In genomic region chr1:25266554-25267287, GRCh38 we compare ENCODE assay signal across 9 cellular contexts. TPM values are rescaled to one million over a fixed set of nuclear protein-coding genes. Genes with fewer than 3 reads are reported as not detected.
DNase-seq lines count a peak whose midpoint lies in the region; ATAC-seq and TF ChIP-seq lines count a peak whose summit lies in the region.
"Not testable (repeated sequence)": the region's sequence is repeated elsewhere in the genome, so short reads cannot be mapped to it uniquely, and the experiment has no call there.
"Had no signal": no experiment of that assay in that cellular context is flagged by ENCODE, and none has a peak within 500 bp of the region (broad histone marks: within the 10 kb centered on the region; RNA-seq: fewer than 3 reads in every experiment).

No MANE protein-coding gene starts in this region.

- DNase-seq in AG09319 (ENCODE audit: extremely low read depth, low read depth); esophagus muscularis mucosa (ENCODE audit: extremely low spot score); mesendoderm: not testable (repeated sequence)
- DNase-seq in GM20000 (ENCODE audit: low spot score): peak; percentile 2
- peak in 1 of 2 experiments; percentile 20 for DNase-seq in PC-9
- DNase-seq in activated naive CD4-positive, alpha-beta T cell treated with anti-CD3 and anti-CD28 coated beads, Interleukin-2, amount 10 ng/mL, durations not matched to agents 7 days and 5 days: peak; percentile 29

- H3K9me3 Mint-ChIP-seq in activated naive CD4-positive, alpha-beta T cell treated with anti-CD3 and anti-CD28 coated beads, Interleukin-2, amount 10 ng/mL, durations not matched to agents 7 days and 5 days: not testable (repeated sequence)

- TF ChIP-seq CTCF in AG09319 (IDR thresholded peaks at IDR 0.05; ENCODE audit: low read depth, low read length): peak; percentile 4
- peak; percentile 8 for TF ChIP-seq CTCF in GM20000 (IDR thresholded peaks at IDR 0.05; ENCODE audit: extremely low read depth, missing control alignments)
- TF ChIP-seq CTCF in PC-9 (conservative IDR thresholded peaks at IDR 0.05): not testable (repeated sequence)
- peak in 1 of 3 experiments; percentile 15 for TF ChIP-seq CTCF in esophagus muscularis mucosa (IDR thresholded peaks at IDR 0.05)

- H3K4me2 ChIP-seq in PC-9: peak overlapping the region; percentile 87
- peak overlapping the region; percentile 66 for H3K4me2 ChIP-seq in mesendoderm (ENCODE audit: low read length)

- H4K5ac ChIP-seq in mesendoderm (ENCODE audit: low read length): not testable (repeated sequence)

- H2BK5ac ChIP-seq in mesendoderm (ENCODE audit: low read length): not testable (repeated sequence)

- not testable (repeated sequence) for H3K4me1 Mint-ChIP-seq in activated naive CD4-positive, alpha-beta T cell treated with anti-CD3 and anti-CD28 coated beads, Interleukin-2, amount 10 ng/mL, durations not matched to agents 7 days and 5 days

- H3K27ac Mint-ChIP-seq in activated naive CD4-positive, alpha-beta T cell treated with anti-CD3 and anti-CD28 coated beads, Interleukin-2, amount 10 ng/mL, durations not matched to agents 7 days and 5 days: peak overlapping the region; percentile 83

- not testable (repeated sequence) for H3K27me3 ChIP-seq in PC-9 (ENCODE audit: insufficient read depth, low read depth); esophagus muscularis mucosa; mesendoderm (ENCODE audit: insufficient read depth, low read length, poor library complexity)

- peak overlapping the region; percentile 53 for H3K4me3 ChIP-seq in PC-9
- H3K4me3 ChIP-seq in esophagus muscularis mucosa: peak overlapping the region; percentile 60 to 64 (median 62)
- peak overlapping the region; percentile 50 for H3K4me3 ChIP-seq in mesendoderm (ENCODE audit: low read length)
- H3K4me3 ChIP-seq in skin epidermis: peak overlapping the region in 4 of 7 experiments; percentile 35 to 55 (median 42)

- not testable (repeated sequence) for H3F3A ChIP-seq in PC-9 (ENCODE audit: insufficient read depth, low read depth)

- H3K36me3 Mint-ChIP-seq in activated naive CD4-positive, alpha-beta T cell treated with anti-CD3 and anti-CD28 coated beads, Interleukin-2, amount 10 ng/mL, durations not matched to agents 7 days and 5 days: peaks cover 12% of the 10 kb centered on the region

- H3K36me3 ChIP-seq in PC-9 (ENCODE audit: low read depth); esophagus muscularis mucosa; mesendoderm (ENCODE audit: control insufficient read depth, insufficient read depth, low read length): not testable (repeated sequence)

- H2AFZ ChIP-seq in PC-9: not testable (repeated sequence)

- H3K9me2 ChIP-seq in PC-9 (ENCODE audit: insufficient read depth): not testable (repeated sequence)

- not testable (repeated sequence) for H3K27ac ChIP-seq in PC-9; mesendoderm (ENCODE audit: low read depth, low read length)
- H3K27ac ChIP-seq in esophagus muscularis mucosa (replicated peaks in 1 of 4): peak overlapping the region in 3 of 4 donors; percentile 79 to 88 (median 83)
- H3K27ac ChIP-seq in skin epidermis: peak overlapping the region in 7 of 21 experiments; percentile 34 to 91 (median 83)

- H3K79me1 ChIP-seq in mesendoderm (ENCODE audit: low read length): not testable (repeated sequence)

- H3K27me3 Mint-ChIP-seq in activated naive CD4-positive, alpha-beta T cell treated with anti-CD3 and anti-CD28 coated beads, Interleukin-2, amount 10 ng/mL, durations not matched to agents 7 days and 5 days: peaks cover 16% of the 10 kb centered on the region

- not testable (repeated sequence) for TF ChIP-seq POLR2A in esophagus muscularis mucosa (IDR thresholded peaks at IDR 0.05; ENCODE audit: low read depth)

- not testable (repeated sequence) for H3K9me3 ChIP-seq in PC-9 (ENCODE audit: insufficient read depth, low read depth); esophagus muscularis mucosa

- not testable (repeated sequence) for H4K8ac ChIP-seq in mesendoderm (ENCODE audit: low read depth, low read length)

- not testable (repeated sequence) for BruUV-seq in PC-9 (replicated peaks; lab: Mats Ljungman, UMichigan)

- not testable (repeated sequence) for H2AK5ac ChIP-seq in mesendoderm (ENCODE audit: low read length)

- H3K4me1 ChIP-seq in PC-9 (replicated peaks; ENCODE audit: insufficient read depth); mesendoderm (ENCODE audit: control insufficient read depth, low read depth, low read length): not testable (repeated sequence)
- H3K4me1 ChIP-seq in esophagus muscularis mucosa: peaks cover 0 to 15% (median 11%) of the 10 kb centered on the region in 4 donors

- POLR2A ChIA-PET in PC-9 (lab: Charles Lee; ENCODE audit: unreplicated experiment): not testable (repeated sequence)

- H3K56ac ChIP-seq in mesendoderm (ENCODE audit: low read length): peak overlapping the region; percentile 82

- H3K79me2 ChIP-seq in PC-9 (ENCODE audit: low read depth); mesendoderm (ENCODE audit: control insufficient read depth, insufficient read depth, low read length): not testable (repeated sequence)

- H3K9ac ChIP-seq in mesendoderm (ENCODE audit: low read length): peak overlapping the region; percentile 74

- under 1% methylated on average over 7 of the region's 45 CpGs for WGBS in esophagus muscularis mucosa
- WGBS in mesendoderm (ENCODE audit: extremely low coverage, insufficient coverage, low lambda C conversion rate): no CpG with 5 or more reads among the region's 45 CpGs

- not testable (repeated sequence) for H3K18ac ChIP-seq in mesendoderm (ENCODE audit: low read length)

- not testable (repeated sequence) for TF ChIP-seq EP300 in esophagus muscularis mucosa (IDR thresholded peaks at IDR 0.05)

- CTCF ChIA-PET in PC-9 (lab: Charles Lee); activated naive CD4-positive, alpha-beta T cell treated with anti-CD3 and anti-CD28 coated beads, Interleukin-2, amount 10 ng/mL, durations not matched to agents 7 days and 5 days (lab: Charles Lee): not testable (repeated sequence)

- not testable (repeated sequence) for H2BK15ac ChIP-seq in mesendoderm (replicated peaks; ENCODE audit: low read depth)

- H2BK120ac ChIP-seq in mesendoderm (ENCODE audit: low read depth, low read length): not testable (repeated sequence)

- not testable (repeated sequence) for H3K4ac ChIP-seq in mesendoderm (ENCODE audit: low read depth, low read length)

- not testable (repeated sequence) for H4K20me1 ChIP-seq in PC-9 (ENCODE audit: insufficient read depth)

- H3K23ac ChIP-seq in mesendoderm (ENCODE audit: low read length): not testable (repeated sequence)

- intact Hi-C loops in PC-9 (cut with micrococcal nuclease; ENCODE audit: unreplicated experiment); esophagus muscularis mucosa (cut with DNase I): not testable (repeated sequence)

- H3K4me3 Mint-ChIP-seq in activated naive CD4-positive, alpha-beta T cell treated with anti-CD3 and anti-CD28 coated beads, Interleukin-2, amount 10 ng/mL, durations not matched to agents 7 days and 5 days: peak overlapping the region; percentile 85

- peak; percentile 22 for ATAC-seq in HG03135 (IDR thresholded peaks at IDR 0.05; ENCODE audit: unreplicated experiment)

RNA-seq across cellular contexts. Expression of gene RHD, which starts 5.6 kb away (rescaled TPM):
- total RNA-seq in PC-9 (2021) (not detected in 2 replicates), esophagus muscularis mucosa (not detected)
- not detected for polyA plus RNA-seq in mesendoderm (2013, experiment 1 of 2)
- polyA plus RNA-seq in mesendoderm (2013, experiment 2 of 2): not detected
- total RNA-seq: subcutaneous adipose tissue had no signal

RNA-seq across cellular contexts. Expression of gene RSRP1, which starts 19.5 kb away (rescaled TPM):
- total RNA-seq in PC-9 (2021): 113 and 163 TPM in 2 replicates
- 10 to 100 TPM; 33.7 to 75.2 (median 52.5) TPM for total RNA-seq in esophagus muscularis mucosa
- polyA plus RNA-seq in mesendoderm (2013, experiment 1 of 2): 13.5 TPM
- 12.1 TPM for polyA plus RNA-seq in mesendoderm (2013, experiment 2 of 2)

RNA-seq across cellular contexts. Expression of gene SYF2, which starts 34.4 kb away (rescaled TPM):
- 48.1 and 55.0 TPM in 2 replicates for total RNA-seq in PC-9 (2021)
- 10 to 100 TPM; 56.9 to 76.7 (median 65.2) TPM for total RNA-seq in esophagus muscularis mucosa
- 66.8 TPM for polyA plus RNA-seq in mesendoderm (2013, experiment 1 of 2)
- polyA plus RNA-seq in mesendoderm (2013, experiment 2 of 2): 67.6 TPM
